9 cellular contexts compared by ENCODE assay signal in the genomic region with DNA sequence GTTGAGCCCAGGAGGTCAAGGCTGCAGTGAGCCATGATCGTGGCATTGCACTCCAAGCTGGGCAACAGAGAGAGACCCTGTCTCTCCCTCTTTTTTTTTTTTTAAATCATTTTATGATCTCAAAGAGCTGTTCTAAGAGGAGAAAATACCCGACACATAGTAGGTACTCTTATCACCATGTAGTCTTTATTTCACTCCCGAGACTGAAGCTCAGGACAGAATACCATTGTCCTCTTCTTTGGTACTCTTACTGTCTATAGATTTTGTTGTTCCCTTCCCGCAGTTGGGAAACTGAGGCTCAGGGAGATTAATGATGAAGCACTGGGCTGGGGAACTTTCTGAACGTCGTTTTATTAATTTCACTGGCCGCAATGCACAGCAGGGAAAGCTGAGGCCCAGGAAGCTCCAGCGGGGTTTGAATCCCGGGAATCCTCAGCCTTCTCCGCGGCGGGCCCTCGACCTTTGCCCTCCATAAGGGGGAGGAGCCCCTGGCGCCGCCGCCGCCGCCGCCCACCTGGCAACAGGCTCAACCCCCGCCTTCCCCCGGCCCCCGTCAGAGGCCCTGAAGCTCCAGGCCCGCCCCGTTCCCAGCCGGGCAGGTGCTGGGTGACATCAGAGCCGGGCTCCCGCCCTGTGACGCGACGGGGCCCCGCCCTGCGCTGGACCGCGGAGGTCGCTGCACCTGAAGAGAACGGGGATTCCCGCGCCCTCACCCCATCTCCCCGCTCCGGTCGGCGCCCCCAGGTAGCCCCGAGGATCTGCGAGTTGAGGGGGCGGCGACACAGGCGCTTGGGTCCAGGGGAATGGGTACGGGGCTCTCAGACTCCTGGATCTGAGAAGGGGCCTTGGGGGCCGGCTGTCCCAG. TPM values are rescaled to one million over a fixed set of nuclear protein-coding genes. Genes with fewer than 3 reads are reported as not detected.
A peak's percentile ranks its signal among the peaks of the same experiment; 100 is the strongest.
DNase-seq lines count a peak whose midpoint lies in the region; ATAC-seq and TF ChIP-seq lines count a peak whose summit lies in the region.
"Had no signal": no experiment of that assay in that cellular context is flagged by ENCODE, and none has a peak within 500 bp of the region (broad histone marks: within the 10 kb centered on the region; RNA-seq: fewer than 3 reads in every experiment).

No MANE protein-coding gene starts in this region.

- intact Hi-C loops in activated CD4-positive, alpha-beta T cell treated with anti-CD3 and anti-CD28 coated beads for 36 hours (cut with DNase I, micrococcal nuclease), result no loop called here
- intact Hi-C loops in A673 (cut with micrococcal nuclease; ENCODE audit: unreplicated experiment), result no loop called here

- no peak for TF ChIP-seq CTCF in suprapubic skin (IDR thresholded peaks at IDR 0.05)
- no peak for TF ChIP-seq CTCF in A673 (conservative IDR thresholded peaks at IDR 0.05; ENCODE audit: low read depth, low read length)
- TF ChIP-seq CTCF in HFFc6 (IDR thresholded peaks at IDR 0.05), result no peak

- TF ChIP-seq EP300 in suprapubic skin (IDR thresholded peaks at IDR 0.05), result no peak

- CTCF ChIA-PET in activated CD4-positive, alpha-beta T cell treated with anti-CD3 and anti-CD28 coated beads for 36 hours (lab: Charles Lee), result interaction anchor here (0.6 to 1.2 kb wide), 4 partner anchors 8 to 379 kb away, joined by 3 to 4 read pairs (median 4); no protein-coding TSS in a partner anchor
- CTCF ChIA-PET in A673 (lab: Charles Lee), result no interaction called here

- H3K36me3 ChIP-seq in adipocyte (ENCODE audit: control insufficient read depth, insufficient read depth, low read length, severe bottlenecking), result no peaks in the 10 kb centered on the region
- no peaks in the 10 kb centered on the region for H3K36me3 ChIP-seq in suprapubic skin
- no peaks in the 10 kb centered on the region for H3K36me3 ChIP-seq in A673 (ENCODE audit: insufficient read depth, low read length, poor library complexity, severe bottlenecking)

- H3K27ac Mint-ChIP-seq in activated CD4-positive, alpha-beta T cell treated with anti-CD3 and anti-CD28 coated beads for 36 hours, result no peak overlapping the region
- H3K27ac Mint-ChIP-seq in HFFc6, result no peak overlapping the region
- H3K27ac Mint-ChIP-seq: T-helper 2 cell treated with Interferon-gamma antibody and Interleukin-4, amounts not matched to agents 5 μg/mL and 100 μg/mL, for 36 hours had no signal

- WGBS in suprapubic skin, result 23% methylated on average over 14 of the region's 49 CpGs

- TF ChIP-seq POLR2A in suprapubic skin (IDR thresholded peaks at IDR 0.05), result no peak

- no peak overlapping the region for H3K9ac ChIP-seq in adipocyte (ENCODE audit: low read length)

- H3K4me3 Mint-ChIP-seq in activated CD4-positive, alpha-beta T cell treated with anti-CD3 and anti-CD28 coated beads for 36 hours, result no peak overlapping the region
- H3K4me3 Mint-ChIP-seq in HFFc6, result no peak overlapping the region
- H3K4me3 Mint-ChIP-seq: T-helper 2 cell treated with Interferon-gamma antibody and Interleukin-4, amounts not matched to agents 5 μg/mL and 100 μg/mL, for 36 hours had no signal

- H3K9me3 ChIP-seq in adipocyte (ENCODE audit: control insufficient read depth, low read length) (no peaks in the 10 kb centered on the region), suprapubic skin (no peaks in the 10 kb centered on the region), A673 (ENCODE audit: low read depth, low read length, poor library complexity, severe bottlenecking) (no peaks in the 10 kb centered on the region)

- peaks cover 7% of the 10 kb centered on the region for H3K4me1 ChIP-seq in adipocyte (ENCODE audit: control insufficient read depth, insufficient read depth, low read length)
- H3K4me1 ChIP-seq in suprapubic skin, result peaks cover 30% of the 10 kb centered on the region
- H3K4me1 ChIP-seq in A673 (ENCODE audit: insufficient read depth, low read length, poor library complexity, severe bottlenecking), result no peaks in the 10 kb centered on the region

- no peaks in the 10 kb centered on the region for H3K4me1 Mint-ChIP-seq in activated CD4-positive, alpha-beta T cell treated with anti-CD3 and anti-CD28 coated beads for 36 hours
- H3K4me1 Mint-ChIP-seq in HFFc6 (ENCODE audit: low read depth), result no peaks in the 10 kb centered on the region

- POLR2A ChIA-PET in activated CD4-positive, alpha-beta T cell treated with anti-CD3 and anti-CD28 coated beads for 36 hours (lab: Charles Lee), result no interaction called here
- POLR2A ChIA-PET in A673 (lab: Charles Lee; ENCODE audit: low non-redundant PET), result no interaction called here

- peaks cover 41% of the 10 kb centered on the region for H3K27me3 Mint-ChIP-seq in activated CD4-positive, alpha-beta T cell treated with anti-CD3 and anti-CD28 coated beads for 36 hours
- H3K27me3 Mint-ChIP-seq in HFFc6 (ENCODE audit: insufficient read depth), result peaks cover 10% of the 10 kb centered on the region

- no peaks in the 10 kb centered on the region for H3K9me3 Mint-ChIP-seq in activated CD4-positive, alpha-beta T cell treated with anti-CD3 and anti-CD28 coated beads for 36 hours (ENCODE audit: low read depth)
- H3K9me3 Mint-ChIP-seq in HFFc6, result no peaks in the 10 kb centered on the region
- H3K9me3 Mint-ChIP-seq: T-helper 2 cell treated with Interferon-gamma antibody and Interleukin-4, amounts not matched to agents 5 μg/mL and 100 μg/mL, for 36 hours had no signal

- H3K27ac ChIP-seq in layer of hippocampus (ENCODE audit: low read depth, low read length) (peak overlapping the region; percentile 38), suprapubic skin (peak overlapping the region; percentile 79), A673 (ENCODE audit: low read depth, low read length, poor library complexity, severe bottlenecking) (no peak overlapping the region)

- peak; percentile 44 for ATAC-seq in activated CD4-positive, alpha-beta T cell treated with anti-CD3 and anti-CD28 coated beads for 36 hours
- ATAC-seq in GM21723 (IDR thresholded peaks at IDR 0.05; ENCODE audit: unreplicated experiment), result no peak

- H3K4me3 ChIP-seq in adipocyte (ENCODE audit: low read length), result peak overlapping the region; percentile 75
- peak overlapping the region; percentile 39 for H3K4me3 ChIP-seq in suprapubic skin
- H3K4me3 ChIP-seq in A673 (ENCODE audit: low read depth, low read length, poor library complexity, severe bottlenecking), result no peak overlapping the region

- H3K36me3 Mint-ChIP-seq in activated CD4-positive, alpha-beta T cell treated with anti-CD3 and anti-CD28 coated beads for 36 hours (ENCODE audit: low read depth), result no peaks in the 10 kb centered on the region
- H3K36me3 Mint-ChIP-seq in HFFc6 (ENCODE audit: low read depth), result no peaks in the 10 kb centered on the region

- BruUV-seq in A673 (replicated peaks; lab: Mats Ljungman, UMichigan), result no TSS peak

- H3K27me3 ChIP-seq in adipocyte (replicated peaks; ENCODE audit: control insufficient read depth, insufficient read depth, low read length), result peaks cover 39% of the 10 kb centered on the region
- H3K27me3 ChIP-seq in layer of hippocampus (ENCODE audit: control insufficient read depth, insufficient read depth, low read length), result peaks cover 5% of the 10 kb centered on the region
- peaks cover 50% of the 10 kb centered on the region for H3K27me3 ChIP-seq in suprapubic skin
- H3K27me3 ChIP-seq in A673 (replicated peaks; ENCODE audit: insufficient read depth, low read depth, low read length, poor library complexity), result peaks cover 38% of the 10 kb centered on the region

- DNase-seq in activated CD4-positive, alpha-beta T cell treated with anti-CD3 and anti-CD28 coated beads for 36 hours, result peak; percentile 40
- no peak for DNase-seq in activated CD4-positive, alpha-beta T cell treated with anti-CD3 and anti-CD28 coated beads for 1 hour
- DNase-seq in adipocyte (ENCODE audit: low read depth), result no peak
- peak in 1 of 2 donors; percentile 75 for DNase-seq in suprapubic skin (ENCODE audit: low spot score in 2 of 2)
- no peak for DNase-seq in A673 (ENCODE audit: low spot score)
- no peak for DNase-seq in HFFc6

RNA-seq across cellular contexts. Expression of a gene that starts 1.6 kb away (rescaled TPM):
- total RNA-seq in activated CD4-positive, alpha-beta T cell treated with anti-CD3 and anti-CD28 coated beads for 36 hours, result not detected
- total RNA-seq in suprapubic skin (100 to 1,000 TPM in 3 of 4 donors, 10 to 100 TPM in 1; 84.8 to 116 (median 104) TPM), A673 (2021) (0.84 and 1.4 TPM in 2 replicates)
- under 1 TPM in 1 of 6 experiments, not detected in 5; 0.09 TPM for total RNA-seq in HFFc6 (2021; fragmentation: NEBNext Ultra II Directional; extraction: Animal tissue kit (Norgen Biotek cat#: 25700))

RNA-seq across cellular contexts. Expression of a gene that starts 42.0 kb away (rescaled TPM):
- not detected for total RNA-seq in activated CD4-positive, alpha-beta T cell treated with anti-CD3 and anti-CD28 coated beads for 36 hours
- not detected for total RNA-seq in suprapubic skin
- total RNA-seq in A673 (2021), result not detected in 2 replicates
- total RNA-seq in HFFc6 (2021; fragmentation: NEBNext Ultra II Directional; extraction: Animal tissue kit (Norgen Biotek cat#: 25700)), result not detected

Comparison
In these comparisons a context has a peak if more than half of its experiments do, and no peak if none do; other contexts are left out.
1. RNA of a gene that starts 1.6 kb away (total RNA-seq): 84.8 to 116 TPM in suprapubic skin; 0.84 to 1.4 TPM in A673, not detected in activated CD4-positive, alpha-beta T cell treated with anti-CD3 and anti-CD28 coated beads for 36 hours and 0.09 TPM in HFFc6; every median in the first group is over 10 times any median in the second.